In genomic region chr16:81095953-81096714, GRCh38 we compare ENCODE assay signal across 8 cellular contexts. TPM values are rescaled to one million over a fixed set of nuclear protein-coding genes. Genes with fewer than 3 reads are reported as not detected.
DNase-seq lines count a peak whose midpoint lies in the region; ATAC-seq and TF ChIP-seq lines count a peak whose summit lies in the region.

GCSH (minus strand) TSS chr16:81096395; CDS start chr16:81096278, 117 bp downstream.

- H3K27me3 Mint-ChIP-seq in natural killer cell (ENCODE audit: low read depth in 2 of 2): no peaks in the 10 kb centered on the region

- H3K27me3 ChIP-seq in DOHH2 (ENCODE audit: control insufficient read depth, low read length): no peaks in the 10 kb centered on the region

- peaks cover 25% of the 10 kb centered on the region for H3K4me1 ChIP-seq in DOHH2 (ENCODE audit: control insufficient read depth, low read length)

- no peaks in the 10 kb centered on the region for H3K36me3 Mint-ChIP-seq in natural killer cell

- H4K20me1 ChIP-seq in DOHH2 (ENCODE audit: control insufficient read depth, insufficient read depth, low read depth, low read length): no peaks in the 10 kb centered on the region

- H3F3A ChIP-seq in DOHH2 (ENCODE audit: control insufficient read depth, insufficient read depth): no peaks in the 10 kb centered on the region

- no peaks in the 10 kb centered on the region for H3K9me2 ChIP-seq in DOHH2 (replicated peaks; ENCODE audit: control insufficient read depth, low read length)

- H3K4me3 ChIP-seq in DOHH2 (ENCODE audit: low read length) (peak within 1 kb of the TSS; percentile 80), LNCaP clone FGC (ENCODE audit: low read depth, low read length) (peak within 1 kb of the TSS; percentile 79)

- no peak within 1 kb of the TSS for H3K27ac ChIP-seq in DOHH2 (ENCODE audit: low read depth, low read length)
- peak within 1 kb of the TSS; percentile 81 for H3K27ac ChIP-seq in RWPE1

- intact Hi-C loops in natural killer cell (cut with micrococcal nuclease): loop anchor here (1.0 to 5.0 kb wide), 3 partner anchors 20 to 89 kb away; partner anchors contain the start of genes ATMIN, CENPN and CMC2

- no peak for TF ChIP-seq CTCF in DOHH2 (IDR thresholded peaks at IDR 0.05; ENCODE audit: low read depth, low read length, poor library complexity, severe bottlenecking)
- no peak for TF ChIP-seq CTCF in LNCaP clone FGC (IDR thresholded peaks at IDR 0.05; ENCODE audit: control insufficient read depth, extremely low read depth, insufficient read depth)
- no peak for TF ChIP-seq CTCF in RWPE1 (conservative IDR thresholded peaks at IDR 0.05; ENCODE audit: low read depth)
- TF ChIP-seq CTCF in natural killer cell (IDR thresholded peaks at IDR 0.05): no peak

- H3K9me3 ChIP-seq in DOHH2 (ENCODE audit: control insufficient read depth, insufficient read depth, low read length): no peaks in the 10 kb centered on the region

- DNase-seq in GOT3 (lab: John Stamatoyannopoulos, UW): peak; percentile 96
- peak; percentile 96 for DNase-seq in LNCaP clone FGC (ENCODE audit: low read depth)
- peak; percentile 97 for DNase-seq in RWPE1 (ENCODE audit: low spot score)
- peak; percentile 99 for DNase-seq in activated T-helper 9 cell treated with anti-CD3 and anti-CD28 coated beads, Interleukin-2, amount 50 U/mL, for 16 hours (ENCODE audit: low read depth)
- peak; percentile 96 for DNase-seq in fibroblast of peridontal ligament (ENCODE audit: extremely low read depth)
- peak; percentile 98 for DNase-seq in natural killer cell
- DNase-seq in stimulated activated naive CD4-positive, alpha-beta T cell treated with Interleukin-2 at 50 U/mL for 16 hours (lab: John Stamatoyannopoulos, UW): peak; percentile 99

- H3K27ac Mint-ChIP-seq in natural killer cell: peak within 1 kb of the TSS; percentile 72 to 84

- ATAC-seq in natural killer cell: peak; percentile 96 to 99 (median 96)

- CTCF ChIA-PET in RWPE1 (lab: Yijun Ruan, JAX): no interaction called here

- peaks cover 2% of the 10 kb centered on the region in 2 donors for H3K9me3 Mint-ChIP-seq in natural killer cell

- peaks cover 11% of the 10 kb centered on the region for H3K36me3 ChIP-seq in DOHH2 (ENCODE audit: control insufficient read depth, low read length)

- H3K79me2 ChIP-seq in DOHH2 (ENCODE audit: control insufficient read depth, low read length): peaks cover 46% of the 10 kb centered on the region

- H3K4me2 ChIP-seq in DOHH2 (ENCODE audit: low read length): peak within 1 kb of the TSS; percentile 62

- peak within 1 kb of the TSS; percentile 91 for H3K4me3 Mint-ChIP-seq in natural killer cell

- POLR2A ChIA-PET in RWPE1 (lab: Yijun Ruan, JAX; ENCODE audit: low non-redundant PET): no interaction called here

- peaks cover 6% of the 10 kb centered on the region in 2 donors for H3K4me1 Mint-ChIP-seq in natural killer cell

RNA-seq across cellular contexts. Expression of gene GCSH, which starts in this region (rescaled TPM):
- 1 to 10 TPM; 2.6 to 4.3 (median 2.7) TPM for total RNA-seq in natural killer cell
